31 cellular contexts compared by ENCODE assay signal in genomic region chr11:33999393-33999792, GRCh38.
"Had no signal": no experiment of that assay in that cellular context is flagged by ENCODE, and none has a peak within 500 bp of the region (broad histone marks: within the 10 kb centered on the region; RNA-seq: fewer than 3 reads in every experiment).

No MANE protein-coding gene starts in this region.

- H3K36me3 Mint-ChIP-seq: naive thymus-derived CD8-positive, alpha-beta T cell; stimulated activated effector memory CD8-positive, alpha-beta T cell treated with anti-CD3 and anti-CD28 coated beads, Interleukin-12 subunit alpha, Interleukin-12 subunit beta, amount 100 ng/mL, for 72 hours had no signal

- H3K9me3 ChIP-seq: esophagus muscularis mucosa, gastroesophageal sphincter, heart right ventricle, left ventricle myocardium inferior, lower lobe of right lung, neutrophil, pancreas, stomach, thoracic aorta, tibial nerve, upper lobe of left lung had no signal

- H3K4me3 ChIP-seq: dorsolateral prefrontal cortex, esophagus muscularis mucosa, gastroesophageal sphincter, heart right ventricle, left ventricle myocardium inferior, lower lobe of right lung, pancreas, smooth muscle cell, stomach, thoracic aorta, tibial nerve, upper lobe of left lung had no signal

- H3K4me2 ChIP-seq: smooth muscle cell had no signal

- H3K4me3 Mint-ChIP-seq: naive thymus-derived CD8-positive, alpha-beta T cell; neural crest cell; stimulated activated effector memory CD8-positive, alpha-beta T cell treated with anti-CD3 and anti-CD28 coated beads, Interleukin-12 subunit alpha, Interleukin-12 subunit beta, amount 100 ng/mL, for 72 hours had no signal

- H3K36me3 ChIP-seq: esophagus muscularis mucosa, gastroesophageal sphincter, heart right ventricle, left ventricle myocardium inferior, lower lobe of right lung, neutrophil, pancreas, stomach, thoracic aorta, tibial nerve, upper lobe of left lung had no signal

- H3K4me1 ChIP-seq: foreskin keratinocyte, left ventricle myocardium inferior, pancreas had no signal

- H3K9me3 Mint-ChIP-seq: naive thymus-derived CD8-positive, alpha-beta T cell; neural crest cell; stimulated activated effector memory CD8-positive, alpha-beta T cell treated with anti-CD3 and anti-CD28 coated beads, Interleukin-12 subunit alpha, Interleukin-12 subunit beta, amount 100 ng/mL, for 72 hours had no signal

- H3K27me3 ChIP-seq: gastroesophageal sphincter, pancreas, upper lobe of left lung had no signal

- DNase-seq: dorsolateral prefrontal cortex; effector CD4-positive, alpha-beta T cell; foreskin keratinocyte; glutamatergic neuron; heart right ventricle; hippocampal formation; left cardiac atrium; left ventricle myocardium inferior; lower lobe of right lung; naive thymus-derived CD8-positive, alpha-beta T cell; pancreas; stimulated activated CD4-positive, alpha-beta T cell treated with anti-CD3 and anti-CD28 coated beads, Interleukin-12 subunit alpha, Interleukin-12 subunit beta, amount 100 ng/mL, for 4 hours; stimulated activated CD4-positive, alpha-beta T cell treated with anti-CD3 and anti-CD28 coated beads, Interleukin-1b, Interleukin-23, amount 100 ng/mL, for 48 hours; stimulated activated CD4-positive, alpha-beta T cell treated with anti-CD3 and anti-CD28 coated beads, Interleukin-4, amount 100 ng/mL, for 1 hour; stimulated activated naive CD4-positive, alpha-beta T cell treated with Interleukin-2 at 50 U/mL for 16 hours; stomach; upper lobe of left lung had no signal

- H3K27ac ChIP-seq: esophagus muscularis mucosa, foreskin keratinocyte, gastroesophageal sphincter, heart right ventricle, left ventricle myocardium inferior, lower lobe of right lung, neutrophil, pancreas, stomach, thoracic aorta, tibial nerve, upper lobe of left lung had no signal

- FAIRE-seq: colon, endothelial cell of umbilical vein, islet of Langerhans, pancreas, urothelium cell line had no signal

- H3K27ac Mint-ChIP-seq: naive thymus-derived CD8-positive, alpha-beta T cell; progenitor cell of endocrine pancreas; stimulated activated effector memory CD8-positive, alpha-beta T cell treated with anti-CD3 and anti-CD28 coated beads, Interleukin-12 subunit alpha, Interleukin-12 subunit beta, amount 100 ng/mL, for 72 hours had no signal

- ATAC-seq: foreskin keratinocyte; gastroesophageal sphincter; heart right ventricle; left cardiac atrium; lower lobe of right lung; naive thymus-derived CD8-positive, alpha-beta T cell; pancreas; sciatic nerve; stimulated activated effector memory CD8-positive, alpha-beta T cell treated with anti-CD3 and anti-CD28 coated beads, Interleukin-12 subunit alpha, Interleukin-12 subunit beta, amount 100 ng/mL, for 72 hours had no signal
